24 cellular contexts compared by ENCODE assay signal in genomic region chr9:90508940-90509339, GRCh38.
A peak's percentile ranks its signal among the peaks of the same experiment; 100 is the strongest.
DNase-seq lines count a peak whose midpoint lies in the region; ATAC-seq and TF ChIP-seq lines count a peak whose summit lies in the region.
"Had no signal": no experiment of that assay in that cellular context is flagged by ENCODE, and none has a peak within 500 bp of the region (broad histone marks: within the 10 kb centered on the region; RNA-seq: fewer than 3 reads in every experiment).

No MANE protein-coding gene starts in this region.

- H3K9me2 ChIP-seq in GM23338 (ENCODE audit: insufficient read depth) = peaks cover 12% of the 10 kb centered on the region; the same call in 1 of the 2 replicates

- H3K27me3 ChIP-seq in GM23338 (ENCODE audit: insufficient read depth) = no peaks in the 10 kb centered on the region
- H3K27me3 ChIP-seq: BE2C, SJCRH30 had no signal

- H3K27me3 Mint-ChIP-seq in GM23338 (ENCODE audit: insufficient read depth, low read depth, poor library complexity) = no peaks in the 10 kb centered on the region
- H3K27me3 Mint-ChIP-seq in memory B cell = peaks cover 5% of the 10 kb centered on the region
- H3K27me3 Mint-ChIP-seq in osteocyte (ENCODE audit: unreplicated experiment) = no peaks in the 10 kb centered on the region
- H3K27me3 Mint-ChIP-seq: IgD-negative memory B cell had no signal

- peaks cover 9% of the 10 kb centered on the region; the same call in 1 of the 2 replicates for H3K4me1 ChIP-seq in GM23338 (ENCODE audit: insufficient read depth)
- H3K4me1 ChIP-seq: SJCRH30 had no signal

- H3K36me3 ChIP-seq in GM23338 (ENCODE audit: insufficient read depth) = no peaks in the 10 kb centered on the region
- H3K36me3 ChIP-seq: BE2C, SJCRH30 had no signal

- no peaks in the 10 kb centered on the region for H3K4me1 Mint-ChIP-seq in GM23338
- peaks cover 4% of the 10 kb centered on the region for H3K4me1 Mint-ChIP-seq in memory B cell
- H3K4me1 Mint-ChIP-seq in osteocyte (ENCODE audit: unreplicated experiment) = no peaks in the 10 kb centered on the region

- H3K4me3 Mint-ChIP-seq in GM23338 = no peak overlapping the region
- peak overlapping the region; percentile 22 for H3K4me3 Mint-ChIP-seq in memory B cell
- H3K4me3 Mint-ChIP-seq in osteocyte (ENCODE audit: unreplicated experiment) = no peak overlapping the region
- H3K4me3 Mint-ChIP-seq: CD14-positive monocyte had no signal

- H3K36me3 Mint-ChIP-seq in GM23338 (ENCODE audit: low read depth) (no peaks in the 10 kb centered on the region), memory B cell (no peaks in the 10 kb centered on the region), osteocyte (ENCODE audit: unreplicated experiment) (no peaks in the 10 kb centered on the region)
- H3K36me3 Mint-ChIP-seq: CD14-positive monocyte, IgD-negative memory B cell had no signal

- H3K27ac ChIP-seq in GM23338 (ENCODE audit: low read depth) = no peak overlapping the region
- H3K27ac ChIP-seq: SJCRH30 had no signal

- no peaks in the 10 kb centered on the region for H3F3A ChIP-seq in GM23338 (replicated peaks; ENCODE audit: low read depth)

- H3K4me3 ChIP-seq in GM23338 = no peak overlapping the region
- H3K4me3 ChIP-seq: SJCRH30 had no signal

- H3K79me2 ChIP-seq in GM23338 (replicated peaks; ENCODE audit: insufficient read depth) = no peaks in the 10 kb centered on the region

- ATAC-seq in GM23338 = no peak
- no peak for ATAC-seq in memory B cell (ENCODE audit: low read depth)
- ATAC-seq in GM21825 (IDR thresholded peaks at IDR 0.05; ENCODE audit: unreplicated experiment) = no peak
- no peak for ATAC-seq in HG03432 (IDR thresholded peaks at IDR 0.05; ENCODE audit: unreplicated experiment)
- ATAC-seq in GM19035 (IDR thresholded peaks at IDR 0.05; ENCODE audit: unreplicated experiment) = no peak
- ATAC-seq: HCT116, PC-3, Right ventricle myocardium inferior, SK-N-SH treated with all-trans-retinoic acid at 6 μM for 48 hours had no signal

- no peaks in the 10 kb centered on the region for H3K9me3 Mint-ChIP-seq in GM23338
- H3K9me3 Mint-ChIP-seq in memory B cell = no peaks in the 10 kb centered on the region
- H3K9me3 Mint-ChIP-seq in osteocyte (ENCODE audit: unreplicated experiment) = no peaks in the 10 kb centered on the region
- H3K9me3 Mint-ChIP-seq: IgD-negative memory B cell had no signal

- peak overlapping the region; percentile 66 for H2AFZ ChIP-seq in GM23338

- TF ChIP-seq CTCF in GM23338 (conservative IDR thresholded peaks at IDR 0.05; ENCODE audit: low read depth in 2 of 2) = no peak
- TF ChIP-seq CTCF in osteocyte (IDR thresholded peaks at IDR 0.05) = no peak

- H3K27ac Mint-ChIP-seq in GM23338 (no peak overlapping the region), memory B cell (no peak overlapping the region), osteocyte (ENCODE audit: unreplicated experiment) (no peak overlapping the region)
- H3K27ac Mint-ChIP-seq: CD14-positive monocyte, IgD-negative memory B cell had no signal

- DNase-seq in GM23338 (ENCODE audit: low spot score) (no peak), RPMI7951 (ENCODE audit: low read depth) (peak; percentile 47), memory B cell (ENCODE audit: low spot score in 2 of 2) (no peak), osteocyte (ENCODE audit: extremely low spot score, unreplicated experiment) (no peak)
- DNase-seq: BE2C; Calu3; DMS79 treated with DMSO at 0.1 percent for 48 hours; NCI-H1105 treated with DMSO at 0.1 percent for 48 hours; NCI-H146; NCI-H1930; NCI-H446; NCI-H524 treated with DMSO at 0.1 percent for 48 hours; NCI-H774; NK-92 treated with Interleukin-12 subunit alpha and Interleukin-12 subunit beta, amount 100 ng/mL, for 24 hours; PC-3; SJCRH30 had no signal

- no peak overlapping the region for H3K4me2 ChIP-seq in GM23338

- H4K20me1 ChIP-seq in GM23338 (replicated peaks; ENCODE audit: insufficient read depth) = no peaks in the 10 kb centered on the region

TF ChIP-seq in GM23338, 12 proteins besides CTCF, POLR2A, EP300 and RAD21 (continues in another document):
- no peak for TF ChIP-seq CREB1 (CRISPR knock-in tag; IDR thresholded peaks at IDR 0.05; ENCODE audit: low read depth)
- no peak for TF ChIP-seq JUNB (IDR thresholded peaks at IDR 0.05; ENCODE audit: unreplicated experiment)
- TF ChIP-seq EZH2 (IDR thresholded peaks at IDR 0.05; ENCODE audit: low read depth, unreplicated experiment) = no peak
- no peak for TF ChIP-seq REST (IDR thresholded peaks at IDR 0.05; ENCODE audit: unreplicated experiment)
- no peak for TF ChIP-seq ZNF114 (CRISPR knock-in tag; IDR thresholded peaks at IDR 0.05)
- no peak for TF ChIP-seq ETS1 (IDR thresholded peaks at IDR 0.05)
- TF ChIP-seq STAT1 (IDR thresholded peaks at IDR 0.05; ENCODE audit: unreplicated experiment) = no peak
- no peak for TF ChIP-seq EZH2phosphoT487 (IDR thresholded peaks at IDR 0.05; ENCODE audit: unreplicated experiment)
- no peak for TF ChIP-seq POLR2AphosphoS5 (IDR thresholded peaks at IDR 0.05; ENCODE audit: low read depth)
- TF ChIP-seq NANOG (IDR thresholded peaks at IDR 0.05; ENCODE audit: borderline replicate concordance) = no peak
- TF ChIP-seq ZNF331 (CRISPR knock-in tag; IDR thresholded peaks at IDR 0.05; ENCODE audit: low read depth) = no peak
